ENCODE assay signal across 3 cellular contexts in the genomic region with DNA sequence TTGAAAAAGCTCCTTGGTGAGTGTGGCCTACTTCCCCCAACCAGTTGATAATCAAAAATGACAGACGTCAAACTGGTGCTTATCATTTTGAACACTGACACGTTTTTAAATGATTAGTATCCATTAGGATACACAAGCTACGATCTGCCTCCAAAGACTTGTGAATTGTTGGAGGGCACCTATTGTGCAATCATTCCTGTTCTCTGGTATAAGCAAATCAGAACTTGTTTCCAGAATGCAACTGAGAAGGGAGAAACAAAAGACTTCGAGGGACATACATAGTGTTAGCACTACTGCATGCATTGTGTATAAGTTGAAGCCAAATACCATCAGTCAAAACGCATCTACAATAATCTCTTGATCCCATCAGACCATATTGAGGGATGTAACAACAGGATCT.
TF ChIP-seq lines count a peak whose summit lies in the region.

No MANE protein-coding gene starts in this region.

TF ChIP-seq in IMR-90, 13 proteins besides CTCF, POLR2A, EP300 and RAD21:
- no peak for TF ChIP-seq MXI1 (IDR thresholded peaks at IDR 0.05; ENCODE audit: borderline replicate concordance, low read depth, low read length)
- TF ChIP-seq RFX5 (IDR thresholded peaks at IDR 0.05; ENCODE audit: low read depth, low read length), result no peak
- TF ChIP-seq CEBPB (IDR thresholded peaks at IDR 0.05; ENCODE audit: low read depth, low read length), result peak; percentile 81
- TF ChIP-seq RCOR1 (IDR thresholded peaks at IDR 0.05; ENCODE audit: insufficient replicate concordance, low read length), result no peak

TF ChIP-seq in Ishikawa, 13 proteins besides CTCF, POLR2A, EP300 and RAD21:
- TF ChIP-seq, protein P1, sequence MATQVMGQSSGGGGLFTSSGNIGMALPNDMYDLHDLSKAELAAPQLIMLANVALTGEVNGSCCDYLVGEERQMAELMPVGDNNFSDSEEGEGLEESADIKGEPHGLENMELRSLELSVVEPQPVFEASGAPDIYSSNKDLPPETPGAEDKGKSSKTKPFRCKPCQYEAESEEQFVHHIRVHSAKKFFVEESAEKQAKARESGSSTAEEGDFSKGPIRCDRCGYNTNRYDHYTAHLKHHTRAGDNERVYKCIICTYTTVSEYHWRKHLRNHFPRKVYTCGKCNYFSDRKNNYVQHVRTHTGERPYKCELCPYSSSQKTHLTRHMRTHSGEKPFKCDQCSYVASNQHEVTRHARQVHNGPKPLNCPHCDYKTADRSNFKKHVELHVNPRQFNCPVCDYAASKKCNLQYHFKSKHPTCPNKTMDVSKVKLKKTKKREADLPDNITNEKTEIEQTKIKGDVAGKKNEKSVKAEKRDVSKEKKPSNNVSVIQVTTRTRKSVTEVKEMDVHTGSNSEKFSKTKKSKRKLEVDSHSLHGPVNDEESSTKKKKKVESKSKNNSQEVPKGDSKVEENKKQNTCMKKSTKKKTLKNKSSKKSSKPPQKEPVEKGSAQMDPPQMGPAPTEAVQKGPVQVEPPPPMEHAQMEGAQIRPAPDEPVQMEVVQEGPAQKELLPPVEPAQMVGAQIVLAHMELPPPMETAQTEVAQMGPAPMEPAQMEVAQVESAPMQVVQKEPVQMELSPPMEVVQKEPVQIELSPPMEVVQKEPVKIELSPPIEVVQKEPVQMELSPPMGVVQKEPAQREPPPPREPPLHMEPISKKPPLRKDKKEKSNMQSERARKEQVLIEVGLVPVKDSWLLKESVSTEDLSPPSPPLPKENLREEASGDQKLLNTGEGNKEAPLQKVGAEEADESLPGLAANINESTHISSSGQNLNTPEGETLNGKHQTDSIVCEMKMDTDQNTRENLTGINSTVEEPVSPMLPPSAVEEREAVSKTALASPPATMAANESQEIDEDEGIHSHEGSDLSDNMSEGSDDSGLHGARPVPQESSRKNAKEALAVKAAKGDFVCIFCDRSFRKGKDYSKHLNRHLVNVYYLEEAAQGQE (IDR thresholded peaks at IDR 0.05; ENCODE audit: low read depth), result no peak
- 0 out of 2 replicates have a peak, but pooled peaks have one; percentile 51 for TF ChIP-seq CEBPB (IDR thresholded peaks at IDR 0.05)

TF ChIP-seq in K562, 482 proteins besides CTCF, POLR2A, EP300 and RAD21:
- TF ChIP-seq SAFB (IDR thresholded peaks at IDR 0.05; ENCODE audit: borderline replicate concordance, low read depth, low read length), result no peak
- peak; percentile 39; the same call in 1 of the 2 replicates for TF ChIP-seq CEBPB (tag; IDR thresholded peaks at IDR 0.05)
- no peak for TF ChIP-seq CEBPG (CRISPR knock-in tag; IDR thresholded peaks at IDR 0.05)
- peak in 1 of 2 experiments; percentile 58; a peak in 2 of 4 replicates for TF ChIP-seq CEBPG (tag; conservative IDR thresholded peaks at IDR 0.05 in 1 of 2, IDR thresholded peaks at IDR 0.05 in 1 of 2)
TF ChIP-seq in K562: peak in this region for 2.
